Comparison of ENCODE assay signal across 9 cellular contexts in genomic region chr15:78620021-78620838, GRCh38. TPM values are rescaled to one million over a fixed set of nuclear protein-coding genes. Genes with fewer than 3 reads are reported as not detected.
A peak's percentile ranks its signal among the peaks of the same experiment; 100 is the strongest.
DNase-seq lines count a peak whose midpoint lies in the region; ATAC-seq and TF ChIP-seq lines count a peak whose summit lies in the region.
"Had no signal": no experiment of that assay in that cellular context is flagged by ENCODE, and none has a peak within 500 bp of the region (broad histone marks: within the 10 kb centered on the region; RNA-seq: fewer than 3 reads in every experiment).

No MANE protein-coding gene starts in this region.

- H3K27me3 ChIP-seq in mucosa of rectum (ENCODE audit: control insufficient read depth in 2 of 2, insufficient read depth in 2 of 2, low read length in 2 of 2) = peaks cover 21 to 33% of the 10 kb centered on the region in 2 donors

- H3K9me3 ChIP-seq in mucosa of rectum (ENCODE audit: control insufficient read depth in 2 of 2, low read length in 2 of 2) = no peaks in the 10 kb centered on the region

- H3K4me3 ChIP-seq in AG10803 (ENCODE audit: low read length) (no peak overlapping the region), choroid plexus epithelial cell (ENCODE audit: low read depth, low read length) (no peak overlapping the region), mucosa of rectum (ENCODE audit: low read length in 2 of 2) (peak overlapping the region; percentile 20 to 27)
- peak overlapping the region; percentile 64 for H3K4me3 ChIP-seq in Jurkat, Clone E6-1 (ENCODE audit: low read length)

- DNase-seq in AG10803 (ENCODE audit: low read depth) (no peak), choroid plexus epithelial cell (ENCODE audit: low read depth) (peak; percentile 16), NCI-H128 (lab: John Stamatoyannopoulos, UW; ENCODE audit: unreplicated experiment) (no peak), HK-2 (ENCODE audit: unreplicated experiment) (no peak)
- DNase-seq in Jurkat, Clone E6-1 (ENCODE audit: low read depth, low spot score) = no peak
- DNase-seq: kidney glomerular epithelial cell had no signal

- TF ChIP-seq CTCF in AG10803 (conservative IDR thresholded peaks at IDR 0.05; ENCODE audit: low read length) = 0 out of 2 replicates have a peak, but pooled peaks have one; percentile 2
- TF ChIP-seq CTCF in choroid plexus epithelial cell (conservative IDR thresholded peaks at IDR 0.05; ENCODE audit: low read depth, low read length) = peak; percentile 33

- H3K36me3 ChIP-seq in mucosa of rectum (ENCODE audit: control insufficient read depth in 2 of 2, insufficient read depth in 2 of 2, low read length in 2 of 2) = no peaks in the 10 kb centered on the region

- no peak for ATAC-seq in GM21526 (IDR thresholded peaks at IDR 0.05; ENCODE audit: low FRiP score, unreplicated experiment)
- no peak for ATAC-seq in HG03571 (IDR thresholded peaks at IDR 0.05; ENCODE audit: unreplicated experiment)

- no peaks in the 10 kb centered on the region for H3K4me1 ChIP-seq in mucosa of rectum (ENCODE audit: control insufficient read depth in 2 of 2, insufficient read depth in 2 of 2, low read length in 2 of 2)

- H3K9ac ChIP-seq in mucosa of rectum (ENCODE audit: low read depth in 1 of 2, low read length in 2 of 2) = no peak overlapping the region

- no peak overlapping the region for H3K27ac ChIP-seq in mucosa of rectum (ENCODE audit: low read depth in 2 of 2, low read length in 2 of 2)

RNA-seq across cellular contexts. Expression of gene CHRNA3, which starts 0.6 kb away (rescaled TPM):
- polyA plus RNA-seq in Jurkat, Clone E6-1 (2012; ENCODE audit: insufficient read depth, insufficient read length) = 14.1 TPM

RNA-seq across cellular contexts. Expression of gene CHRNB4, which starts 20.8 kb away (rescaled TPM):
- not detected for polyA plus RNA-seq in Jurkat, Clone E6-1 (2012; ENCODE audit: insufficient read depth, insufficient read length)

RNA-seq across cellular contexts. Expression of gene CHRNA5, which starts 54.9 kb away (rescaled TPM):
- polyA plus RNA-seq in Jurkat, Clone E6-1 (2012; ENCODE audit: insufficient read depth, insufficient read length) = 22.2 TPM

Comparison
In these comparisons a context has a peak if more than half of its experiments do, and no peak if none do; other contexts are left out.
1. H3K4me3 ChIP-seq: peak in Jurkat, Clone E6-1 (single experiment) and mucosa of rectum (2 of 2); none in AG10803 (single experiment) and choroid plexus epithelial cell (single experiment).